ENCODE assay signal across 8 cellular contexts in genomic region chr11:32596114-32596513, GRCh38. TPM values are rescaled to one million over a fixed set of nuclear protein-coding genes. Genes with fewer than 3 reads are reported as not detected.
A peak's percentile ranks its signal among the peaks of the same experiment; 100 is the strongest.
DNase-seq lines count a peak whose midpoint lies in the region; ATAC-seq, FAIRE-seq and TF ChIP-seq lines count a peak whose summit lies in the region.
"Not testable (repeated sequence)": the region's sequence is repeated elsewhere in the genome, so short reads cannot be mapped to it uniquely, and the experiment has no call there.

No MANE protein-coding gene starts in this region.

- SMC1A ChIA-PET in GM12878 (lab: Charles Lee; ENCODE audit: uncharacterized antibody, unreplicated experiment): interaction anchor here (2.9 kb wide), 1 partner anchor 9 kb away, joined by 10 read pairs; no protein-coding TSS in a partner anchor

- intact Hi-C loops in CD4-positive, alpha-beta memory T cell (cut with micrococcal nuclease); GM12878 (cut with micrococcal nuclease; ENCODE audit: unreplicated experiment): not testable (repeated sequence)

- not testable (repeated sequence) for TF ChIP-seq CTCF in GM12878 (IDR thresholded peaks at IDR 0.05 in 2 of 3, conservative IDR thresholded peaks at IDR 0.05 in 1 of 3; ENCODE audit: control insufficient read depth in 2 of 3, extremely low read depth in 1 of 3, insufficient read depth in 1 of 3, low read depth in 3 of 3, low read length in 3 of 3)

- H2AFZ ChIP-seq in GM12878 (ENCODE audit: control insufficient read depth, low read depth, low read length): not testable (repeated sequence)

- not testable (repeated sequence) for H3K27me3 Mint-ChIP-seq in CD4-positive, alpha-beta memory T cell; stimulated activated naive CD8-positive, alpha-beta T cell treated with anti-CD3 and anti-CD28 coated beads, Interleukin-15, Interleukin-2, amounts not matched to agents 100 ng/mL and 50 ng/mL, for 24 hours

- peaks cover 12 to 22% (median 18%) of the 10 kb centered on the region in 4 donors for H3K4me1 Mint-ChIP-seq in CD4-positive, alpha-beta memory T cell
- peaks cover 54% of the 10 kb centered on the region for H3K4me1 Mint-ChIP-seq in stimulated activated naive CD8-positive, alpha-beta T cell treated with anti-CD3 and anti-CD28 coated beads, Interleukin-15, Interleukin-2, amounts not matched to agents 100 ng/mL and 50 ng/mL, for 24 hours (ENCODE audit: low read depth)

- H3K27ac Mint-ChIP-seq in CD4-positive, alpha-beta memory T cell: peak overlapping the region in 6 of 7 donors; percentile 3 to 87 (median 60)
- H3K27ac Mint-ChIP-seq in stimulated activated naive CD8-positive, alpha-beta T cell treated with anti-CD3 and anti-CD28 coated beads, Interleukin-15, Interleukin-2, amounts not matched to agents 100 ng/mL and 50 ng/mL, for 24 hours: peak overlapping the region; percentile 49

- FAIRE-seq in GM12878 (lab: Jason Lieb, UNC): not testable (repeated sequence)

- TF ChIP-seq RAD21 in GM12878 (IDR thresholded peaks at IDR 0.05; ENCODE audit: insufficient read depth, low read depth, low read length): not testable (repeated sequence)

- not testable (repeated sequence) for TF ChIP-seq POLR2A in GM12878 (IDR thresholded peaks at IDR 0.05; ENCODE audit: low read depth, low read length)

- H3K27me3 ChIP-seq in CD4-positive, alpha-beta memory T cell (ENCODE audit: insufficient read depth, low read length); GM12878 (replicated peaks in 1 of 2; ENCODE audit: control insufficient read depth in 2 of 2, insufficient read depth in 2 of 2, low read length in 1 of 2): not testable (repeated sequence)

- in situ Hi-C loops in GM12878 (cut with MboI): not testable (repeated sequence)

- WGBS in GM12878 (ENCODE audit: insufficient coverage, insufficient replicate concordance, low lambda C conversion rate, missing lambda C conversion rate): 93% methylated on average over 14 of the region's 14 CpGs

- peaks cover 55% of the 10 kb centered on the region for H3K36me3 ChIP-seq in CD4-positive, alpha-beta memory T cell (ENCODE audit: insufficient read depth, low read length)
- peaks cover 0 to 48% of the 10 kb centered on the region in 2 experiments for H3K36me3 ChIP-seq in GM12878 (ENCODE audit: control insufficient read depth in 2 of 2, insufficient read depth in 2 of 2, low read length in 1 of 2)

- ATAC-seq in GM12878: not testable (repeated sequence)

- H4K20me1 ChIP-seq in GM12878 (ENCODE audit: control insufficient read depth, insufficient read depth): not testable (repeated sequence)

- H3K9me3 ChIP-seq in CD4-positive, alpha-beta memory T cell (ENCODE audit: control insufficient read depth in 1 of 2, low read length in 2 of 2); GM12878 (replicated peaks; ENCODE audit: control insufficient read depth, insufficient read depth, low read length): not testable (repeated sequence)

- not testable (repeated sequence) for H3K4me1 ChIP-seq in CD4-positive, alpha-beta memory T cell (ENCODE audit: insufficient read depth, low read length); GM12878 (ENCODE audit: control insufficient read depth, insufficient read depth, low read length)

- H3K9me3 Mint-ChIP-seq in CD4-positive, alpha-beta memory T cell; stimulated activated naive CD8-positive, alpha-beta T cell treated with anti-CD3 and anti-CD28 coated beads, Interleukin-15, Interleukin-2, amounts not matched to agents 100 ng/mL and 50 ng/mL, for 24 hours: not testable (repeated sequence)

- POLR2A ChIA-PET in CD4-positive, alpha-beta memory T cell (lab: Charles Lee; ENCODE audit: partially characterized antibody); GM12878 (lab: Charles Lee): not testable (repeated sequence)

- peaks cover 61 to 79% of the 10 kb centered on the region in 2 donors for H3K36me3 Mint-ChIP-seq in CD4-positive, alpha-beta memory T cell
- H3K36me3 Mint-ChIP-seq in stimulated activated naive CD8-positive, alpha-beta T cell treated with anti-CD3 and anti-CD28 coated beads, Interleukin-15, Interleukin-2, amounts not matched to agents 100 ng/mL and 50 ng/mL, for 24 hours (ENCODE audit: low read depth): peaks cover 81% of the 10 kb centered on the region

- CTCF ChIA-PET in CD4-positive, alpha-beta memory T cell (lab: Charles Lee; ENCODE audit: partially characterized antibody); GM12878 (lab: Yijun Ruan, JAX): not testable (repeated sequence)

- H3K4me3 Mint-ChIP-seq in CD4-positive, alpha-beta memory T cell; stimulated activated naive CD8-positive, alpha-beta T cell treated with anti-CD3 and anti-CD28 coated beads, Interleukin-15, Interleukin-2, amounts not matched to agents 100 ng/mL and 50 ng/mL, for 24 hours: not testable (repeated sequence)

- BruUV-seq in GM12878 (replicated peaks; lab: Mats Ljungman, UMichigan): not testable (repeated sequence)

- H3K27ac ChIP-seq in CD4-positive, alpha-beta memory T cell (ENCODE audit: low read depth, low read length); GM12878 (ENCODE audit: control insufficient read depth, insufficient read depth): not testable (repeated sequence)

- RAD21 ChIA-PET in GM12878 (lab: Charles Lee; ENCODE audit: unreplicated experiment): not testable (repeated sequence)

- H3K9ac ChIP-seq in GM12878 (ENCODE audit: control insufficient read depth, insufficient read depth, low read length): not testable (repeated sequence)

- DNase-seq in CD4-positive, alpha-beta memory T cell; GM12878 (ENCODE audit: low read depth, low spot score): not testable (repeated sequence)
- peak; percentile 73 for DNase-seq in activated CD4-positive, alpha-beta T cell treated with anti-CD3 and anti-CD28 coated beads for 48 hours
- peak; percentile 37 for DNase-seq in activated T-cell treated with anti-CD3 and anti-CD28 coated beads for 48 hours (ENCODE audit: low read depth)
- peak; percentile 69 for DNase-seq in activated effector memory CD4-positive, alpha-beta T cell treated with anti-CD3 and anti-CD28 coated beads, Interleukin-2, amount 50 U/mL, for 16 hours
- peak; percentile 19 to 54 (median 42) for DNase-seq in stimulated activated CD4-positive, alpha-beta T cell treated with anti-CD3 and anti-CD28 coated beads, Interleukin-12 subunit alpha, Interleukin-12 subunit beta, amount 100 ng/mL, for 48 hours (ENCODE audit: low read depth in 2 of 3, low spot score in 1 of 3)
- peak; percentile 31 to 43 for DNase-seq in stimulated activated CD4-positive, alpha-beta T cell treated with anti-CD3 and anti-CD28 coated beads, Interleukin-4, amount 100 ng/mL, for 48 hours (ENCODE audit: low read depth in 2 of 2)

- not testable (repeated sequence) for H3K4me3 ChIP-seq in CD4-positive, alpha-beta memory T cell (ENCODE audit: low read length in 2 of 2); GM12878

- TF ChIP-seq EP300 in GM12878 (IDR thresholded peaks at IDR 0.05; ENCODE audit: borderline replicate concordance in 1 of 2, control insufficient read depth in 1 of 2, low read depth in 2 of 2, low read length in 2 of 2): not testable (repeated sequence)

- H3K4me2 ChIP-seq in GM12878 (ENCODE audit: control insufficient read depth, insufficient read depth): not testable (repeated sequence)

- not testable (repeated sequence) for H3K79me2 ChIP-seq in GM12878 (ENCODE audit: control insufficient read depth, insufficient read depth, low read length)

TF ChIP-seq in GM12878, 131 proteins besides CTCF, POLR2A, EP300 and RAD21:
- TF ChIP-seq ZBTB33 (IDR thresholded peaks at IDR 0.05): 0 out of 2 replicates have a peak, but pooled peaks have one; percentile 45
TF ChIP-seq in GM12878: peak in this region for 1; not testable (repeated sequence) for 130.

RNA-seq across cellular contexts. Expression of gene EIF3M, which starts 12.5 kb away (rescaled TPM):
- 100 to 1,000 TPM; 214 to 223 TPM for total RNA-seq in CD4-positive, alpha-beta memory T cell
- polyA plus RNA-seq in CD4-positive, alpha-beta memory T cell: 100 to 1,000 TPM; 303 to 321 TPM
- 118 and 124 TPM in 2 replicates for total RNA-seq in GM12878 (2013; cell fraction: nucleolus; rRNA removed)
- total RNA-seq in GM12878 (2014; rRNA removed) (463 and 536 TPM in 2 replicates), GM12878 (2014; rRNA removed; fragmentation: Illumina TruSeq; extraction: Trizol) (562 and 568 TPM in 2 replicates), GM12878 (2021) (389 and 392 TPM in 2 replicates)
- 282 TPM for polyA plus RNA-seq in GM12878 (2011; ENCODE audit: low read depth)
- polyA plus RNA-seq in GM12878 (2011; rRNA removed) (641 and 834 TPM in 2 replicates), GM12878 (2014; fragmentation: Illumina TruSeq; extraction: Trizol) (781 and 968 TPM in 2 replicates), GM12878 (2014; fragmentation: Nextera tagmentation; extraction: Ambion mirVana) (1,000 to 10,000 TPM; 1,121 to 1,205 TPM), GM12878 (2014; rRNA removed) (473 and 574 TPM in 2 replicates), GM12878 (2016; fragmentation: Nextera tagmentation; extraction: Ambion mirVana) (100 to 1,000 TPM; 539 to 612 TPM)
- polyA plus RNA-seq in GM12878 (2011; cell fraction: cytosol; rRNA removed): 319 and 434 TPM in 2 replicates
- 305 and 399 TPM in 2 replicates for polyA plus RNA-seq in GM12878 (2011; cell fraction: nucleus; rRNA removed)
- 550 and 626 TPM in 2 replicates for polyA plus RNA-seq in GM12878 (2012)
- 225 and 304 TPM in 2 replicates for polyA minus RNA-seq in GM12878 (2011; rRNA and poly(A)+ RNA removed)
- 116 and 146 TPM in 2 replicates for polyA minus RNA-seq in GM12878 (2011; cell fraction: cytosol; rRNA and poly(A)+ RNA removed)
- 40.0 and 61.7 TPM in 2 replicates for polyA minus RNA-seq in GM12878 (2011; cell fraction: nucleus; rRNA and poly(A)+ RNA removed)
